ENCODE assay signal across 19 cellular contexts in the genomic region with DNA sequence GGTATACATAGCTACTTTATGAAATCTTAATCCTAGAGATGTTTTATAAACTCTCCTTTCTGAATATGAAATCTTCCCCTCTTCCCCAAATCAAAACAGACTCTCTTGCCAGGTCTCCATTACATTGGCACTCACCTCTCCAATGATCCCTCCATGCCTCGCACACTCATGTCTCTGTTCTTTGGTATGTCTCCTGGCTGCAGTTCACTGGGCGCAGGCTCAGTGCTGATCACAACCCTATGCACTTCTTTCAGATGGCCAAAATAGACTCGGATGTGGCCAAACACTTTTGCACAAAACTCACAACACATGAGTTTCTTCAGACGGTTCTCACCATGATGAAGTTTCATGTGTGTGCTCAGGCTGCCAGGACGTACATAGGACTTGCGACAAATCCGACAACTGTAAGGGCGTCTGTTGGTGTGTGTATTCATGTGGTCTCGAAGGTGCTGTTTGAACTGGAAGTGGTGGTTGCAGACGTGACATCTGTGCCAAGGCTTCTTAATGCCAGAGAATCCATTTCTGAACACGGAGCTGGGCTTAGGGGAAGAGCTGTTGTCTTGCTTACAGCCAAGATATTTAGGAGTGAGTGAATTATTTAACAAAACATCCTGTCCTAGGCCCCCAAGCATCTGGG.
"Had no signal": no experiment of that assay in that cellular context is flagged by ENCODE, and none has a peak within 500 bp of the region (broad histone marks: within the 10 kb centered on the region; RNA-seq: fewer than 3 reads in every experiment).

No MANE protein-coding gene starts in this region.

- H3K4me1 Mint-ChIP-seq: endodermal cell, neural crest cell had no signal

- DNase-seq: colonic mucosa; effector CD4-positive, alpha-beta T cell; endodermal cell; heart right ventricle; hypothalamus; kidney glomerular epithelial cell; mesendoderm; naive B cell; posterior cingulate gyrus; right cardiac atrium; small intestine; stimulated activated CD4-positive, alpha-beta T cell treated with anti-CD3 and anti-CD28 coated beads, Interleukin-12 subunit alpha, Interleukin-12 subunit beta, amount 100 ng/mL, for 4 hours; stimulated activated CD4-positive, alpha-beta T cell treated with anti-CD3 and anti-CD28 coated beads, Interleukin-2, amount 100 ng/mL, for 48 hours; stimulated activated naive CD4-positive, alpha-beta T cell treated with Interleukin-2 at 50 U/mL for 16 hours had no signal

- H3K4me3 ChIP-seq: colonic mucosa, heart right ventricle, tibial nerve had no signal

- H3K27me3 Mint-ChIP-seq: naive B cell had no signal

- ATAC-seq: esophagus mucosa, right cardiac atrium had no signal

- FAIRE-seq: frontal cortex, islet of Langerhans, small intestine had no signal

- H3K27ac Mint-ChIP-seq: endodermal cell had no signal

- H3K36me3 ChIP-seq: colonic mucosa had no signal

- H3K4me3 Mint-ChIP-seq: endodermal cell, neural crest cell had no signal

- H3K9me3 Mint-ChIP-seq: endodermal cell, naive B cell, neural crest cell had no signal

- H3K27me3 ChIP-seq: colonic mucosa, heart right ventricle, tibial nerve had no signal
